In the genomic region with DNA sequence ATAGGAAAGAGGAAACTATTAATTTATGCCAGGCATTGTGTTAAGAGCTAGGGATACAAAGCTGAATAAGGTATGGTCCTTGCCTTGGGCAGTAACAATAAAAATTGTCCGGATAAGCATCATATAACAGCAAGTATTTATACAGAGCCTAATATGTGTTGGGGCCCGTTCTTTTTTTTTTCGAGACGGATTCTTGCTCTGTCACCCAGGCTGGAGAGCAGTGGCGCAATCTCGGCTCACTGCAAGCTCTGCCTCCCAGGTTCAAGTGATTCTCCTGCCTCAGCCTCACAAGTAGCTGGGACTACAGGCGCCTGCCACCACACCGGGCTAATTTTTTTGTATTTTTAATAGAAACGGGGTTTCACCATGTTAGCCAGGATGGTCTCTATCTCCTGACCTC, we compare ENCODE assay signal across 1 cellular context. TPM values are rescaled to one million over a fixed set of nuclear protein-coding genes. Genes with fewer than 3 reads are reported as not detected.
"Had no signal": no experiment of that assay in that cellular context is flagged by ENCODE, and none has a peak within 500 bp of the region (broad histone marks: within the 10 kb centered on the region; RNA-seq: fewer than 3 reads in every experiment).

No MANE protein-coding gene starts in this region.

RNA-seq across cellular contexts. Expression of a gene that starts 22.2 kb away (rescaled TPM):
- total RNA-seq: OCI-LY7 had no signal
